Comparison of ENCODE assay signal across 3 cellular contexts in the genomic region with DNA sequence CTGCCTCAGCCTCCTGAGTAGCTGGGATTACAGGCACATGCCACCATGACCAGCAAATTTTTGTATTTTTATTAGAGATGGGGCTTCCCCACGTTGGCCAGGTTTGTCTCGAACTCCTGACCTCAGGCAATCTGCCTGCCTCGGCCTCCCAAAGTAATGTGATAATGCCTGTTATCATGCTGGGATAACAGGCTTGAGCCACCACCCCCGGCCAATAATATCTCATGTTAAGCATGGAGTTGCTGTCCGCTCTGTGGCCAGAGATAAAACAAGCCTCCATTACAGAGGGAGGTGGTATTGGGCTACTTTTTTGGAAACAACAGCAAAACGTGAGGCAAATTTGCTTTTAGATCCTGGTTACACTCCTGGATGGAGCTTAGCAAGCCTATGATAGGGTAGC. TPM values are rescaled to one million over a fixed set of nuclear protein-coding genes. Genes with fewer than 3 reads are reported as not detected.
"Had no signal": no experiment of that assay in that cellular context is flagged by ENCODE, and none has a peak within 500 bp of the region (broad histone marks: within the 10 kb centered on the region; RNA-seq: fewer than 3 reads in every experiment).

No MANE protein-coding gene starts in this region.

RNA-seq across cellular contexts. Expression of gene ALG1L2, which starts 32.9 kb away (rescaled TPM):
- total RNA-seq: GM23248, GM23338, H4 had no signal
